8 cellular contexts compared by ENCODE assay signal in genomic region chr18:59846814-59847490, GRCh38. TPM values are rescaled to one million over a fixed set of nuclear protein-coding genes. Genes with fewer than 3 reads are reported as not detected.
DNase-seq lines count a peak whose midpoint lies in the region; ATAC-seq and TF ChIP-seq lines count a peak whose summit lies in the region.

No MANE protein-coding gene starts in this region.

- H2BK120ac ChIP-seq in H9 (ENCODE audit: low read depth, low read length, poor library complexity, severe bottlenecking) = no peak overlapping the region

- intact Hi-C loops in head of caudate nucleus (cut with DNase I) = no loop called here

- no peak overlapping the region for H2BK12ac ChIP-seq in H9 (ENCODE audit: insufficient read length, low read depth, low read length)

- no peaks in the 10 kb centered on the region for H3K27me3 ChIP-seq in H9 (ENCODE audit: insufficient read depth, low read length)

- H2BK5ac ChIP-seq in H9 (ENCODE audit: insufficient read length, low read length) = no peak overlapping the region

- H2AFZ ChIP-seq in H9 (ENCODE audit: low read length) = no peak overlapping the region

- no CpG with 5 or more reads among the region's 9 CpGs for WGBS in H9 (ENCODE audit: extremely low coverage, insufficient read length, low lambda C conversion rate)

- no peak overlapping the region for H2BK15ac ChIP-seq in H9 (ENCODE audit: low read depth, low read length)

- no peak overlapping the region for H3K4ac ChIP-seq in H9 (ENCODE audit: low read depth, low read length)

- no peak overlapping the region for H3K4me2 ChIP-seq in H9 (ENCODE audit: insufficient read depth, insufficient read length, low read length)

- H3K9me3 ChIP-seq in H9 (ENCODE audit: control insufficient read depth, low read depth, low read length) = no peaks in the 10 kb centered on the region

- no peak overlapping the region for H2BK20ac ChIP-seq in H9 (ENCODE audit: low read depth, low read length, poor library complexity, severe bottlenecking)

- TF ChIP-seq CTCF in H9 (conservative IDR thresholded peaks at IDR 0.05) = no peak

- no peak overlapping the region; a peak in 1 of 7 replicates for H3K27ac Mint-ChIP-seq in H9

- no peaks in the 10 kb centered on the region for H3K4me1 ChIP-seq in H9 (ENCODE audit: insufficient read depth, low read length)

- no peaks in the 10 kb centered on the region for H3K36me3 Mint-ChIP-seq in H9 (ENCODE audit: insufficient read depth in 1 of 3, low read depth in 3 of 3)

- no peak overlapping the region for H3K9ac ChIP-seq in H9 (ENCODE audit: extremely low read depth, insufficient read length, low read length)

- no peaks in the 10 kb centered on the region for H3K79me1 ChIP-seq in H9 (ENCODE audit: insufficient read depth, low read depth, low read length, poor library complexity, severe bottlenecking)

- H3K27me3 Mint-ChIP-seq in H9 (ENCODE audit: low read depth) = no peaks in the 10 kb centered on the region; the same call in 1 of the 2 replicates

- no peak overlapping the region for H2AK5ac ChIP-seq in H9 (ENCODE audit: insufficient read length, low read length)

- no peak overlapping the region for H4K8ac ChIP-seq in H9 (replicated peaks; ENCODE audit: insufficient read length, low read depth, low read length)

- H4K5ac ChIP-seq in H9 (ENCODE audit: insufficient read length, low read depth, low read length) = no peak overlapping the region

- no peaks in the 10 kb centered on the region for H3K79me2 ChIP-seq in H9 (ENCODE audit: insufficient read depth, low read length)

- H3K9me3 Mint-ChIP-seq in H9 = no peaks in the 10 kb centered on the region

- ATAC-seq in GM18520 (IDR thresholded peaks at IDR 0.05; ENCODE audit: unreplicated experiment) = peak; percentile 95
- ATAC-seq in stimulated activated naive CD8-positive, alpha-beta T cell treated with anti-CD3 and anti-CD28 coated beads, Interleukin-15, Interleukin-2, amounts not matched to agents 100 U/mL and 50 U/mL, for 24 hours = peak; percentile 98

- no peak overlapping the region for H4K91ac ChIP-seq in H9 (ENCODE audit: insufficient read length, low read depth, low read length)

- DNase-seq in H9 (peak; percentile 47), NAMALWA (ENCODE audit: low spot score) (peak; percentile 39), fibroblast of gingiva (ENCODE audit: low read depth) (peak; percentile 39), head of caudate nucleus (no peak), HK-2 (ENCODE audit: unreplicated experiment) (no peak)
- peak; percentile 64 for DNase-seq in stimulated activated naive CD8-positive, alpha-beta T cell treated with anti-CD3 and anti-CD28 coated beads, Interleukin-15, Interleukin-2, amounts not matched to agents 100 U/mL and 50 U/mL, for 24 hours
- no peak for DNase-seq in effector CD4-positive, alpha-beta T cell

- H3K18ac ChIP-seq in H9 (ENCODE audit: insufficient read length, low read depth, low read length) = no peak overlapping the region

- peaks cover 13% of the 10 kb centered on the region in 2 experiments for H3K4me1 Mint-ChIP-seq in H9

- H3K56ac ChIP-seq in H9 (ENCODE audit: insufficient read length, low read depth, low read length) = no peak overlapping the region

- H3K14ac ChIP-seq in H9 (ENCODE audit: insufficient read depth, low read length) = no peak overlapping the region

- no peaks in the 10 kb centered on the region for H4K20me1 ChIP-seq in H9 (ENCODE audit: control insufficient read depth, insufficient read depth, insufficient read length)

- H3K4me3 Mint-ChIP-seq in H9 = no peak overlapping the region

- H3K27ac ChIP-seq in H9 (ENCODE audit: insufficient read length, low read depth, low read length) = no peak overlapping the region

- no peak overlapping the region for H3T11ph ChIP-seq in H9 (ENCODE audit: low read length)

- H3K23ac ChIP-seq in H9 (ENCODE audit: insufficient read length, low read depth, low read length) = no peak overlapping the region

- no peaks in the 10 kb centered on the region for H3K23me2 ChIP-seq in H9 (ENCODE audit: insufficient read length, low read depth, low read length, poor library complexity, severe bottlenecking)

RNA-seq across cellular contexts. Expression of gene PMAIP1, which starts 52.8 kb away (rescaled TPM):
- 149 and 152 TPM in 2 replicates for total RNA-seq in H9 (2021)

Comparison
In these comparisons a context has a peak if more than half of its experiments do, and no peak if none do; other contexts are left out.
1. DNase-seq: peak in H9 (single experiment), NAMALWA (single experiment), fibroblast of gingiva (single experiment) and stimulated activated naive CD8-positive, alpha-beta T cell treated with anti-CD3 and anti-CD28 coated beads, Interleukin-15, Interleukin-2, amounts not matched to agents 100 U/mL and 50 U/mL, for 24 hours (single experiment); none in head of caudate nucleus (0 of 42), HK-2 (single experiment) and effector CD4-positive, alpha-beta T cell (single experiment).